17 cellular contexts compared by ENCODE assay signal in the genomic region with DNA sequence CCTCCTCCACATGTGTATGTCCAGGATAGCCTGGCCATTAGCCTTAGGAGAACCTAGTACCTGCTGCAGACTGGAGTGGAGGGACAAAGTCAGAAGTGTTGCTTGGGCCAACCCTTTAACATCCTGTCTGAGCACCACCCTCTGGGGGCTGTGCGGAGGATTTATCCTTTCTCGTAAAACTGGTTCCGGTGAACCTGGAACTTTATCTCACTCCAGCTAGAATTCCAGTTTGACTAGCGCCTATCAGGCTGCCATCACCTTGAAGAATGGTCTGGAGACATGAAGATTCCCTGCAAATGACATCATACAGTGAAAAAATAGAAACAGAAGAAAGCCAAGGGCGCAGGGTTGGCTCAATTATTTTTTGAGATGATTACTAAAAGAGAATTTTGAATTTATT. TPM values are rescaled to one million over a fixed set of nuclear protein-coding genes. Genes with fewer than 3 reads are reported as not detected.
DNase-seq lines count a peak whose midpoint lies in the region; ATAC-seq and TF ChIP-seq lines count a peak whose summit lies in the region.
"Had no signal": no experiment of that assay in that cellular context is flagged by ENCODE, and none has a peak within 500 bp of the region (broad histone marks: within the 10 kb centered on the region; RNA-seq: fewer than 3 reads in every experiment).

No MANE protein-coding gene starts in this region.

- no TSS peak for BruUV-seq in PC-3 (replicated peaks; lab: Mats Ljungman, UMichigan)

- POLR2A ChIA-PET in PC-3 (lab: Charles Lee; ENCODE audit: unreplicated experiment): no interaction called here
- POLR2A ChIA-PET in activated CD4-positive, alpha-beta T cell treated with anti-CD3 and anti-CD28 coated beads for 36 hours (lab: Charles Lee): no interaction called here
- POLR2A ChIA-PET in CD4-positive, alpha-beta T cell (lab: Charles Lee): no interaction called here

- TF ChIP-seq CTCF in PC-3 (conservative IDR thresholded peaks at IDR 0.05; ENCODE audit: low read depth, low read length): no peak
- no peak for TF ChIP-seq CTCF in mesothelial cell of epicardium (IDR thresholded peaks at IDR 0.05; ENCODE audit: unreplicated experiment)
- no peak for TF ChIP-seq CTCF in CD4-positive, alpha-beta T cell (IDR thresholded peaks at IDR 0.05)

- H3K27ac Mint-ChIP-seq in mesothelial cell of epicardium: peak overlapping the region; percentile 78
- H3K27ac Mint-ChIP-seq in activated CD4-positive, alpha-beta T cell treated with anti-CD3 and anti-CD28 coated beads for 36 hours: no peak overlapping the region
- H3K27ac Mint-ChIP-seq in CD4-positive, alpha-beta T cell: no peak overlapping the region
- H3K27ac Mint-ChIP-seq: HFFc6 had no signal

- no peak overlapping the region for H3K4me2 ChIP-seq in PC-3 (ENCODE audit: low read length)

- H3F3A ChIP-seq in PC-3 (ENCODE audit: low read length, unreplicated experiment): no peaks in the 10 kb centered on the region

- H3K4me3 Mint-ChIP-seq in mesothelial cell of epicardium: no peak overlapping the region
- no peak overlapping the region for H3K4me3 Mint-ChIP-seq in activated CD4-positive, alpha-beta T cell treated with anti-CD3 and anti-CD28 coated beads for 36 hours
- H3K4me3 Mint-ChIP-seq in CD4-positive, alpha-beta T cell: no peak overlapping the region
- H3K4me3 Mint-ChIP-seq: HFFc6 had no signal

- ATAC-seq in PC-3: no peak
- no peak for ATAC-seq in activated CD4-positive, alpha-beta T cell treated with anti-CD3 and anti-CD28 coated beads for 36 hours
- no peak for ATAC-seq in CD4-positive, alpha-beta T cell (ENCODE audit: poor library complexity)
- ATAC-seq: HepG2 had no signal

- intact Hi-C loops in PC-3 (cut with micrococcal nuclease): loop anchor here (5.0 kb wide), 1 partner anchor 211 kb away; no protein-coding TSS in a partner anchor
- intact Hi-C loops in activated CD4-positive, alpha-beta T cell treated with anti-CD3 and anti-CD28 coated beads for 36 hours (cut with DNase I, micrococcal nuclease): no loop called here
- intact Hi-C loops in CD4-positive, alpha-beta T cell (cut with DNase I, micrococcal nuclease): no loop called here

- peaks cover 10% of the 10 kb centered on the region for H3K9me3 Mint-ChIP-seq in mesothelial cell of epicardium
- H3K9me3 Mint-ChIP-seq in activated CD4-positive, alpha-beta T cell treated with anti-CD3 and anti-CD28 coated beads for 36 hours (ENCODE audit: low read depth): no peaks in the 10 kb centered on the region
- H3K9me3 Mint-ChIP-seq in CD4-positive, alpha-beta T cell: no peaks in the 10 kb centered on the region
- H3K9me3 Mint-ChIP-seq: HFFc6 had no signal

- H3K4me3 ChIP-seq in PC-3 (ENCODE audit: low read length): no peak overlapping the region
- no peak overlapping the region for H3K4me3 ChIP-seq in HAP-1
- H3K4me3 ChIP-seq: GM23248 had no signal

- H3K4me1 Mint-ChIP-seq in mesothelial cell of epicardium: peaks cover 31% of the 10 kb centered on the region
- peaks cover 18% of the 10 kb centered on the region for H3K4me1 Mint-ChIP-seq in activated CD4-positive, alpha-beta T cell treated with anti-CD3 and anti-CD28 coated beads for 36 hours
- H3K4me1 Mint-ChIP-seq in CD4-positive, alpha-beta T cell (ENCODE audit: low read depth): peaks cover 32% of the 10 kb centered on the region

- no peak overlapping the region for H3K9ac ChIP-seq in PC-3 (ENCODE audit: low read length)
- H3K9ac ChIP-seq: GM23248 had no signal

- H3K27me3 ChIP-seq in PC-3 (ENCODE audit: low read length) (peaks cover 8% of the 10 kb centered on the region; the same call in 1 of the 2 replicates), HAP-1 (ENCODE audit: low read depth) (no peaks in the 10 kb centered on the region)
- H3K27me3 ChIP-seq in CD4-positive, alpha-beta T cell (ENCODE audit: control insufficient read depth, insufficient read depth, low read length): no peaks in the 10 kb centered on the region

- H3K27ac ChIP-seq in PC-3 (ENCODE audit: low read length): no peak overlapping the region
- peak overlapping the region; percentile 32 for H3K27ac ChIP-seq in epithelial cell of prostate
- H3K27ac ChIP-seq in CD4-positive, alpha-beta T cell (ENCODE audit: low read depth, low read length): no peak overlapping the region
- H3K27ac ChIP-seq: GM23248 had no signal

- peaks cover 3% of the 10 kb centered on the region for H3K36me3 Mint-ChIP-seq in mesothelial cell of epicardium
- peaks cover 16% of the 10 kb centered on the region for H3K36me3 Mint-ChIP-seq in activated CD4-positive, alpha-beta T cell treated with anti-CD3 and anti-CD28 coated beads for 36 hours (ENCODE audit: low read depth)
- peaks cover 14% of the 10 kb centered on the region for H3K36me3 Mint-ChIP-seq in CD4-positive, alpha-beta T cell (ENCODE audit: low read depth)

- H3K36me3 ChIP-seq in PC-3 (ENCODE audit: low read depth, low read length) (0 out of 2 replicates have a peak, but pooled peaks cover 3% of the 10 kb centered on the region), HAP-1 (replicated peaks) (no peaks in the 10 kb centered on the region)

- no peaks in the 10 kb centered on the region for H3K9me2 ChIP-seq in PC-3 (replicated peaks; ENCODE audit: low read length)

- no peaks in the 10 kb centered on the region for H3K9me3 ChIP-seq in PC-3 (ENCODE audit: low read length)
- H3K9me3 ChIP-seq in CD4-positive, alpha-beta T cell (ENCODE audit: control insufficient read depth, low read length): no peaks in the 10 kb centered on the region
- no peaks in the 10 kb centered on the region for H3K9me3 ChIP-seq in HAP-1

- in situ Hi-C loops in HAP-1 (cut with MboI; ENCODE audit: low sequenced_read_pairs): no loop called here

- no peaks in the 10 kb centered on the region for H4K20me1 ChIP-seq in PC-3 (ENCODE audit: low read length)

- peaks cover 8% of the 10 kb centered on the region; the same call in 1 of the 2 replicates for H3K79me2 ChIP-seq in PC-3 (ENCODE audit: low read length)

- no peaks in the 10 kb centered on the region for H3K27me3 Mint-ChIP-seq in mesothelial cell of epicardium (ENCODE audit: low read depth)
- H3K27me3 Mint-ChIP-seq in activated CD4-positive, alpha-beta T cell treated with anti-CD3 and anti-CD28 coated beads for 36 hours: no peaks in the 10 kb centered on the region
- H3K27me3 Mint-ChIP-seq in CD4-positive, alpha-beta T cell: no peaks in the 10 kb centered on the region

- peak; percentile 39 for DNase-seq in DMS53 (lab: John Stamatoyannopoulos, UW)
- DNase-seq in PC-3: peak; percentile 12
- DNase-seq in epithelial cell of prostate (ENCODE audit: low read depth, low spot score): no peak
- no peak for DNase-seq in mesothelial cell of epicardium (ENCODE audit: low spot score in 2 of 2, unreplicated experiment in 2 of 2)
- DNase-seq in activated CD4-positive, alpha-beta T cell treated with anti-CD3 and anti-CD28 coated beads for 36 hours: no peak
- no peak for DNase-seq in CD4-positive, alpha-beta T cell
- no peak for DNase-seq in HAP-1 (ENCODE audit: low spot score in 2 of 2)
- DNase-seq in stimulated activated naive CD4-positive, alpha-beta T cell treated with Interleukin-2 at 50 U/mL for 16 hours (lab: John Stamatoyannopoulos, UW): no peak
- DNase-seq: C1 segment of cervical spinal cord, GM23248, HFFc6, NCI-H1930, NCI-H2171 treated with DMSO at 0.1 percent for 48 hours, NCI-H510A treated with DMSO at 0.1 percent for 48 hours had no signal

- peaks cover 5% of the 10 kb centered on the region; the same call in 1 of the 2 replicates for H3K4me1 ChIP-seq in PC-3 (ENCODE audit: insufficient read depth, low read length)
- no peaks in the 10 kb centered on the region for H3K4me1 ChIP-seq in HAP-1

- CTCF ChIA-PET in PC-3 (lab: Charles Lee): no interaction called here
- CTCF ChIA-PET in activated CD4-positive, alpha-beta T cell treated with anti-CD3 and anti-CD28 coated beads for 36 hours (lab: Charles Lee): interaction anchor here (1.1 kb wide), 1 partner anchor 39 kb away, joined by 3 read pairs; no protein-coding TSS in a partner anchor
- CTCF ChIA-PET in CD4-positive, alpha-beta T cell (lab: Charles Lee): no interaction called here

- H2AFZ ChIP-seq in PC-3 (ENCODE audit: low read length): no peak overlapping the region
- H2AFZ ChIP-seq: GM23248 had no signal

RNA-seq across cellular contexts. Expression of gene TCEAL8, which starts 4.0 kb away (rescaled TPM):
- 41.2 and 42.5 TPM in 2 replicates for total RNA-seq in PC-3 (2014; rRNA removed)
- 71.0 to 79.2 TPM (median 73.7 TPM) in 3 replicates for total RNA-seq in mesothelial cell of epicardium
- total RNA-seq in activated CD4-positive, alpha-beta T cell treated with anti-CD3 and anti-CD28 coated beads for 36 hours: 10 to 100 TPM; 36.0 to 46.6 TPM
- 10 to 100 TPM; 12.1 to 14.9 TPM for total RNA-seq in CD4-positive, alpha-beta T cell

RNA-seq across cellular contexts. Expression of gene TCEAL5, which starts 25.6 kb away (rescaled TPM):
- total RNA-seq in PC-3 (2014; rRNA removed): not detected in 2 replicates
- not detected in 3 replicates for total RNA-seq in mesothelial cell of epicardium
- not detected for total RNA-seq in activated CD4-positive, alpha-beta T cell treated with anti-CD3 and anti-CD28 coated beads for 36 hours
- not detected for total RNA-seq in CD4-positive, alpha-beta T cell
- total RNA-seq: A172, G401, GM23248, HepG2, HFFc6 had no signal

RNA-seq across cellular contexts. Expression of gene BEX4, which starts 36.1 kb away (rescaled TPM):
- total RNA-seq in PC-3 (2014; rRNA removed) (10.9 and 11.5 TPM in 2 replicates), mesothelial cell of epicardium (73.2 to 82.2 TPM (median 74.3 TPM) in 3 replicates)
- 10 to 100 TPM in 1 of 2 experiments, 1 to 10 TPM in 1; 9.9 to 10.0 TPM for total RNA-seq in activated CD4-positive, alpha-beta T cell treated with anti-CD3 and anti-CD28 coated beads for 36 hours
- total RNA-seq in CD4-positive, alpha-beta T cell: 10 to 100 TPM; 60.8 to 61.0 TPM
- total RNA-seq: HepG2 had no signal

RNA-seq across cellular contexts. Expression of gene BEX2, which starts 59.8 kb away (rescaled TPM):
- total RNA-seq in PC-3 (2014; rRNA removed): 1.6 and 2.8 TPM in 2 replicates
- total RNA-seq in mesothelial cell of epicardium: 29.0 to 29.8 TPM (median 29.8 TPM) in 3 replicates
- total RNA-seq in activated CD4-positive, alpha-beta T cell treated with anti-CD3 and anti-CD28 coated beads for 36 hours: 10 to 100 TPM in 1 of 2 experiments, 1 to 10 TPM in 1; 7.4 to 11.5 TPM
- total RNA-seq in CD4-positive, alpha-beta T cell: 10 to 100 TPM; 46.4 to 49.3 TPM
- total RNA-seq: GM23248, HFFc6 had no signal

Comparison
In these comparisons a context has a peak if more than half of its experiments do, and no peak if none do; other contexts are left out.
1. DNase-seq: peak in DMS53 (single experiment) and PC-3 (single experiment); none in epithelial cell of prostate (single experiment), mesothelial cell of epicardium (0 of 2), activated CD4-positive, alpha-beta T cell treated with anti-CD3 and anti-CD28 coated beads for 36 hours (single experiment), CD4-positive, alpha-beta T cell (0 of 10), HAP-1 (0 of 2) and stimulated activated naive CD4-positive, alpha-beta T cell treated with Interleukin-2 at 50 U/mL for 16 hours (single experiment).